16 cellular contexts compared by ENCODE assay signal in genomic region chr12:108237272-108237671, GRCh38.
DNase-seq lines count a peak whose midpoint lies in the region; ATAC-seq, FAIRE-seq and TF ChIP-seq lines count a peak whose summit lies in the region.
"Had no signal": no experiment of that assay in that cellular context is flagged by ENCODE, and none has a peak within 500 bp of the region (broad histone marks: within the 10 kb centered on the region; RNA-seq: fewer than 3 reads in every experiment).

No MANE protein-coding gene starts in this region.

- TF ChIP-seq POLR2A in NB4 (IDR thresholded peaks at IDR 0.05; ENCODE audit: extremely low read depth, insufficient read length): no peak

- TF ChIP-seq CTCF in NB4 (IDR thresholded peaks at IDR 0.05; ENCODE audit: low read depth, low read length) (peak; percentile 65), choroid plexus epithelial cell (conservative IDR thresholded peaks at IDR 0.05; ENCODE audit: low read depth, low read length) (peak; percentile 26), retinal pigment epithelial cell (conservative IDR thresholded peaks at IDR 0.05; ENCODE audit: low read depth, low read length) (peak; percentile 24)

- no peak for ATAC-seq in GM19395 (IDR thresholded peaks at IDR 0.05; ENCODE audit: unreplicated experiment)
- ATAC-seq: left lung; stimulated activated naive CD8-positive, alpha-beta T cell treated with anti-CD3 and anti-CD28 coated beads, Interleukin-15, amount 100 ng/mL, for 72 hours had no signal

- FAIRE-seq in GM19239 (lab: Jason Lieb, UNC): no peak

- DNase-seq in NCI-H748 (lab: John Stamatoyannopoulos, UW; ENCODE audit: unreplicated experiment) (peak; percentile 4), NCI-H748 treated with DMSO at 0.1 percent for 48 hours (lab: John Stamatoyannopoulos, UW) (no peak), NB4 (ENCODE audit: low read depth) (peak; percentile 36), choroid plexus epithelial cell (ENCODE audit: low read depth) (no peak), retinal pigment epithelial cell (ENCODE audit: low read depth) (no peak), GM19239 (ENCODE audit: insufficient read length, low spot score) (no peak), AG08396 (ENCODE audit: low spot score) (no peak)
- DNase-seq: ACHN; activated T-cell treated with anti-CD3 and anti-CD28 coated beads, Interleukin-2, amount 50 U/mL, for 1 hour; GDM1; left lung; NCI-H2029; ovary; stimulated activated CD4-positive, alpha-beta T cell treated with anti-CD3 and anti-CD28 coated beads, Interleukin-4, amount 100 ng/mL, for 1 hour; stimulated activated naive CD8-positive, alpha-beta T cell treated with anti-CD3 and anti-CD28 coated beads, Interleukin-15, amount 100 ng/mL, for 72 hours had no signal

- H3K4me3 ChIP-seq in NB4 (ENCODE audit: low read depth, low read length) (no peak overlapping the region), choroid plexus epithelial cell (ENCODE audit: low read depth, low read length) (no peak overlapping the region), retinal pigment epithelial cell (ENCODE audit: low read length) (no peak overlapping the region)
- H3K4me3 ChIP-seq: left lung, ovary had no signal

Comparison
In these comparisons a context has a peak if more than half of its experiments do, and no peak if none do; other contexts are left out.
1. DNase-seq: peak in NCI-H748 (single experiment) and NB4 (single experiment); none in NCI-H748 treated with DMSO at 0.1 percent for 48 hours (single experiment), choroid plexus epithelial cell (single experiment), retinal pigment epithelial cell (single experiment), GM19239 (single experiment) and AG08396 (single experiment).
2. Peak in every context shown above with its lines, with median percentiles within 50 percentile points of each other: CTCF ChIP-seq.